In the genomic region with DNA sequence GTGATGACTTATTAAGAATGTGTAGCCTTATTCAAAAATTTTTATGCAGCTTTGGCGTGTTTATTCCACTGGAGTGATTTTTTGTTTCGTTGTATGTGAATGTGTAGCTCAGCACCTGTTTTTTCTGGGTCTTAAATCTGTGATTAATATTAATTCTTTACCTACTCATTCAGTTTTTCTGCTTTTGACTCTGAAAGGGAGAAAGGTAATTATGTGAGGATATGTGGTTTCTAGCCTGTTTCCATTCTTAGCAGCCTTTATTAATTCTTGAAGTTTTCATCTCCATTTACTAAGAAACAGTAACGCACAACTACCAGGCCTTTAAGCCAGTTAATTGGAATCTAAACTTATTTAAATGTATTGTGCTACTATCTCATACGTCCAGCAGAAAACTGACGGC, we compare ENCODE assay signal across 13 cellular contexts.
"Had no signal": no experiment of that assay in that cellular context is flagged by ENCODE, and none has a peak within 500 bp of the region (broad histone marks: within the 10 kb centered on the region; RNA-seq: fewer than 3 reads in every experiment).

No MANE protein-coding gene starts in this region.

- H3K9me3 Mint-ChIP-seq: activated naive CD4-positive, alpha-beta T cell treated with anti-CD3 and anti-CD28 coated beads for 36 hours had no signal

- H3K36me3 ChIP-seq: adrenal gland, neutrophil had no signal

- DNase-seq: activated CD4-positive, alpha-beta T cell treated with anti-CD3 and anti-CD28 coated beads for 4 hours; activated CD8-positive, alpha-beta memory T cell treated with anti-CD3 and anti-CD28 coated beads, Interleukin-2, amount 50 U/mL, for 4 hours; activated CD8-positive, alpha-beta T cell treated with anti-CD3 and anti-CD28 coated beads, Interleukin-2, amount 10 ng/mL, durations not matched to agents 7 days and 5 days; activated naive CD4-positive, alpha-beta T cell treated with anti-CD3 and anti-CD28 coated beads for 36 hours; adrenal gland; left colon; lower lobe of right lung; stimulated activated CD4-positive, alpha-beta T cell treated with anti-CD3 and anti-CD28 coated beads, Interleukin-2, amount 100 ng/mL, for 48 hours; stimulated activated naive CD4-positive, alpha-beta T cell treated with Interleukin-2 at 50 U/mL for 16 hours; upper lobe of left lung had no signal

- H3K4me3 Mint-ChIP-seq: activated CD8-positive, alpha-beta T cell treated with anti-CD3 and anti-CD28 coated beads, Interleukin-2, amount 10 ng/mL, durations not matched to agents 7 days and 5 days; activated naive CD4-positive, alpha-beta T cell treated with anti-CD3 and anti-CD28 coated beads for 36 hours had no signal

- H3K9me3 ChIP-seq: adrenal gland, lower lobe of right lung, neutrophil, suprapubic skin, upper lobe of left lung had no signal

- H3K27me3 ChIP-seq: adrenal gland, neutrophil, suprapubic skin, upper lobe of left lung had no signal

- H3K4me3 ChIP-seq: adrenal gland, lower lobe of right lung, suprapubic skin, upper lobe of left lung had no signal

- H3K27ac Mint-ChIP-seq: activated CD8-positive, alpha-beta T cell treated with anti-CD3 and anti-CD28 coated beads, Interleukin-2, amount 10 ng/mL, durations not matched to agents 7 days and 5 days; activated naive CD4-positive, alpha-beta T cell treated with anti-CD3 and anti-CD28 coated beads for 36 hours had no signal

- ATAC-seq: activated CD8-positive, alpha-beta T cell treated with anti-CD3 and anti-CD28 coated beads, Interleukin-2, amount 10 ng/mL, durations not matched to agents 7 days and 5 days; left colon; lower lobe of right lung; SK-N-SH treated with all-trans-retinoic acid at 6 μM for 48 hours had no signal

- H3K27ac ChIP-seq: adrenal gland, lower lobe of right lung, neutrophil, suprapubic skin, upper lobe of left lung had no signal
